Comparison of ENCODE assay signal across 9 cellular contexts in the genomic region with DNA sequence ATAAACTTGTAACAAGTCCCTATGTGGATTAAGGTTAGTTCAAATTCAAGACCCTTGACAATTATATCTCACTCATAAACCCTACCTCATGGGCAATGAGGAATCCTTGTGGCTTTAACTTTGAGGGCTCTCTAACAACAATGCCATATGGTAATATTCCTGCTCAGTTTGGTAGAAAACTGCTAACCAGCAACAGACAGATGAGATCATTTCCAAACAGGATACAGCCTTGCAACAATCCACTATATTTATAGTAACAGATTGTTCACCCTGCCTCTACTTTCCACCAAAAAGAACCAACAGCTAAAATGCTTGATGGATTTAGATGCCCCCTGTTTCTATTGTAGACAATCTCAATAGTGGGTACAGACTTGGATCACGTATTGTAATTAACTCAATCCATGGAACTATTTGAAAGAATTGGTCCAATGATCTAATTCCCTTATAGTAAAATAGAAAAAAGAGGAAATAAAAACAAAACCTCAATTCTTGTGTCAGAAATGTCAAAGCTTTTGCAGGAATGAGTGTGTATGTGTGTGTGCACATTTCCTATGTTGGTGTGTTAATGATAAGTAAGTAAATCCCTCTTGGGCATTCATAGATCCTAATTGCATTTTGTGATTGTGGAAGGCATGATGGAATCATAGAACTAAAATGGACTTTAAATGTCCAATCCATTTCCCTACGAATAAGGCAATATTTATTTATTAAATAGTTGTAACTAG.
A peak's percentile ranks its signal among the peaks of the same experiment; 100 is the strongest.
DNase-seq lines count a peak whose midpoint lies in the region; ATAC-seq and TF ChIP-seq lines count a peak whose summit lies in the region.
"Had no signal": no experiment of that assay in that cellular context is flagged by ENCODE, and none has a peak within 500 bp of the region (broad histone marks: within the 10 kb centered on the region; RNA-seq: fewer than 3 reads in every experiment).

No MANE protein-coding gene starts in this region.

- DNase-seq in DMS53 (lab: John Stamatoyannopoulos, UW) (peak; percentile 80), MV-4-11 (lab: John Stamatoyannopoulos, UW) (peak; percentile 84), astrocyte of the hippocampus (ENCODE audit: low read depth, low spot score) (peak; percentile 41), lung microvascular endothelial cell (ENCODE audit: low read depth in 2 of 2) (peak; percentile 75 to 87), COR-L47 (lab: John Stamatoyannopoulos, UW) (no peak), GM10266 (ENCODE audit: extremely low spot score) (no peak)
- DNase-seq: activated CD4-positive, alpha-beta T cell treated with anti-CD3 and anti-CD28 coated beads, Interleukin-2, amount 50 U/mL, for 1 hour had no signal

- ATAC-seq in GM18873 (IDR thresholded peaks at IDR 0.05; ENCODE audit: low FRiP score, unreplicated experiment) (no peak), GM21390 (IDR thresholded peaks at IDR 0.05; ENCODE audit: unreplicated experiment) (no peak)

- TF ChIP-seq CTCF in GM10266 (IDR thresholded peaks at IDR 0.05; ENCODE audit: control insufficient read depth, insufficient read depth, low read depth, missing control alignments): no peak

Comparison
In these comparisons a context has a peak if more than half of its experiments do, and no peak if none do; other contexts are left out.
1. DNase-seq: peak in DMS53 (single experiment), MV-4-11 (single experiment), astrocyte of the hippocampus (single experiment) and lung microvascular endothelial cell (2 of 2); none in COR-L47 (single experiment) and GM10266 (single experiment).